ENCODE assay signal across 22 cellular contexts in the genomic region with DNA sequence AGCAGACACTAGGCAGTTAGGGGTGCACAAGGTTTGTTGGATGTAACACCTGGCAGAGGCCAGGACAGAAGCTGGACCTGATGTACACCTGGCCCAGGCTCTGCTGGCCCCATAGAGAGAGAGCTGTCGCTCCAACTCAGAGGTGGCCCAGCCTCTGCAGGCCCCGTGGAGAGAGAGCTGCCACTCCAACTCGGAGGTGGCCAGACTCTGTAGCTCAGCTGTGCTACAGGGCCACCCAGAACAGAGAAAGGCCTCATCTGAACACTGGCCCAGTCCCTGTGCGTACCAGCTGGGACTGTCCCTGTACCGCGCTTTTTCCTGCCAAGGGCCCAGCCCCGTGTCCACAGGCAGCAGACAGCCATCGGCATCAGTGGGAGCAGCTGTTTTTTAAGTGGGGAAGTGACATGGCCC.
A peak's percentile ranks its signal among the peaks of the same experiment; 100 is the strongest.
DNase-seq lines count a peak whose midpoint lies in the region; ATAC-seq and TF ChIP-seq lines count a peak whose summit lies in the region.
"Had no signal": no experiment of that assay in that cellular context is flagged by ENCODE, and none has a peak within 500 bp of the region (broad histone marks: within the 10 kb centered on the region; RNA-seq: fewer than 3 reads in every experiment).

No MANE protein-coding gene starts in this region.

- peak overlapping the region; percentile 78 for H3K27ac Mint-ChIP-seq in T-helper 2 cell treated with Interferon-gamma antibody and Interleukin-4, amounts not matched to agents 5 μg/mL and 100 μg/mL, for 36 hours
- peak overlapping the region; percentile 96 for H3K27ac Mint-ChIP-seq in activated naive CD4-positive, alpha-beta T cell treated with anti-CD3 and anti-CD28 coated beads, Interleukin-2, amount 50 U/mL, for 24 hours
- peak overlapping the region in 7 of 9 donors; percentile 8 to 68 (median 34) for H3K27ac Mint-ChIP-seq in naive thymus-derived CD4-positive, alpha-beta T cell

- H3K4me1 ChIP-seq in HEK293 (ENCODE audit: control insufficient read depth, insufficient read depth, low read length) (no peaks in the 10 kb centered on the region), tibial nerve (no peaks in the 10 kb centered on the region)
- H3K4me1 ChIP-seq in naive thymus-derived CD4-positive, alpha-beta T cell (ENCODE audit: control insufficient read depth in 2 of 2, insufficient read depth in 2 of 2, low read length in 2 of 2): peaks cover 15 to 34% of the 10 kb centered on the region in 2 donors

- no peak overlapping the region for H3K27ac ChIP-seq in HEK293 (ENCODE audit: extremely low read depth, low read depth, low read length)
- no peak overlapping the region for H3K27ac ChIP-seq in naive thymus-derived CD4-positive, alpha-beta T cell (ENCODE audit: low read depth, low read length)
- H3K27ac ChIP-seq in tibial nerve: no peak overlapping the region
- H3K27ac ChIP-seq: psoas muscle, skin epidermis had no signal

- no peaks in the 10 kb centered on the region for H3K9me3 Mint-ChIP-seq in T-helper 2 cell treated with Interferon-gamma antibody and Interleukin-4, amounts not matched to agents 5 μg/mL and 100 μg/mL, for 36 hours
- no peaks in the 10 kb centered on the region for H3K9me3 Mint-ChIP-seq in activated naive CD4-positive, alpha-beta T cell treated with anti-CD3 and anti-CD28 coated beads, Interleukin-2, amount 50 U/mL, for 24 hours
- peaks cover 0 to 5% (median 0%) of the 10 kb centered on the region in 11 donors for H3K9me3 Mint-ChIP-seq in naive thymus-derived CD4-positive, alpha-beta T cell

- H3K36me3 ChIP-seq in HEK293 (ENCODE audit: control insufficient read depth in 2 of 2, insufficient read depth in 1 of 2, low read length in 2 of 2): peaks cover 0 to 13% of the 10 kb centered on the region in 2 experiments; a peak in 1 of 3 replicates
- peaks cover 0 to 5% (median 0%) of the 10 kb centered on the region in 3 experiments for H3K36me3 ChIP-seq in naive thymus-derived CD4-positive, alpha-beta T cell (ENCODE audit: control insufficient read depth in 2 of 3, insufficient read depth in 3 of 3, low read length in 3 of 3)
- peaks cover 0 to 8% (median 0%) of the 10 kb centered on the region in 3 donors for H3K36me3 ChIP-seq in tibial nerve

- 86 to 95% methylated on average over 8 of the region's 8 CpGs for WGBS in tibial nerve, 2 donors

- DNase-seq in T-helper 2 cell treated with Interferon-gamma antibody and Interleukin-4, amounts not matched to agents 5 μg/mL and 100 μg/mL, for 36 hours (ENCODE audit: low spot score): no peak
- no peak for DNase-seq in T-helper 2 cell
- no peak for DNase-seq in naive thymus-derived CD4-positive, alpha-beta T cell
- no peak for DNase-seq in KG1 (lab: John Stamatoyannopoulos, UW)
- no peak for DNase-seq in tibial nerve (ENCODE audit: low spot score in 2 of 2)
- DNase-seq in DMS53 (lab: John Stamatoyannopoulos, UW): no peak
- DNase-seq: activated CD4-positive, CD25-positive, alpha-beta regulatory T cell treated with anti-CD3 and anti-CD28 coated beads, Interleukin-2, amount 50 U/mL, for 72 hours; AML-193; amygdala; dermis blood vessel endothelial cell; DMS153; NCI-H1417 treated with DMSO at 0.1 percent for 48 hours; NCI-H2081 treated with DMSO at 0.1 percent for 48 hours; NCI-H345; NCI-H748 treated with DMSO at 0.1 percent for 48 hours; Right ventricle myocardium superior; stimulated activated CD4-positive, alpha-beta T cell treated with anti-CD3 and anti-CD28 coated beads, Interleukin-1b, Interleukin-23, amount 100 ng/mL, for 48 hours had no signal

- H3K9me3 ChIP-seq in HEK293 (ENCODE audit: control insufficient read depth, insufficient read depth, low read depth, low read length) (no peaks in the 10 kb centered on the region), tibial nerve (no peaks in the 10 kb centered on the region)
- H3K9me3 ChIP-seq in naive thymus-derived CD4-positive, alpha-beta T cell (ENCODE audit: control insufficient read depth in 2 of 3, low read length in 3 of 3): no peaks in the 10 kb centered on the region
- H3K9me3 ChIP-seq: psoas muscle had no signal

- no peaks in the 10 kb centered on the region for H3K27me3 Mint-ChIP-seq in T-helper 2 cell treated with Interferon-gamma antibody and Interleukin-4, amounts not matched to agents 5 μg/mL and 100 μg/mL, for 36 hours (ENCODE audit: low read depth)
- no peaks in the 10 kb centered on the region for H3K27me3 Mint-ChIP-seq in activated naive CD4-positive, alpha-beta T cell treated with anti-CD3 and anti-CD28 coated beads, Interleukin-2, amount 50 U/mL, for 24 hours
- H3K27me3 Mint-ChIP-seq in naive thymus-derived CD4-positive, alpha-beta T cell: no peaks in the 10 kb centered on the region

- CTCF ChIA-PET in HEK293 (lab: Yijun Ruan, JAX): no interaction called here
- CTCF ChIA-PET in naive thymus-derived CD4-positive, alpha-beta T cell (lab: Charles Lee): no interaction called here

- POLR2A ChIA-PET in HEK293 (lab: Yijun Ruan, JAX): no interaction called here
- POLR2A ChIA-PET in naive thymus-derived CD4-positive, alpha-beta T cell (lab: Charles Lee): interaction anchor here (2.0 kb wide), 1 partner anchor 13 kb away, joined by 6 read pairs; no protein-coding TSS in a partner anchor

- intact Hi-C loops in naive thymus-derived CD4-positive, alpha-beta T cell (cut with micrococcal nuclease): no loop called here

- peaks cover 80% of the 10 kb centered on the region for H3K36me3 Mint-ChIP-seq in T-helper 2 cell treated with Interferon-gamma antibody and Interleukin-4, amounts not matched to agents 5 μg/mL and 100 μg/mL, for 36 hours (ENCODE audit: low read depth)
- H3K36me3 Mint-ChIP-seq in activated naive CD4-positive, alpha-beta T cell treated with anti-CD3 and anti-CD28 coated beads, Interleukin-2, amount 50 U/mL, for 24 hours: peaks cover 24% of the 10 kb centered on the region
- peaks cover 5 to 66% (median 31%) of the 10 kb centered on the region in 5 donors for H3K36me3 Mint-ChIP-seq in naive thymus-derived CD4-positive, alpha-beta T cell

- H3K4me1 Mint-ChIP-seq in T-helper 2 cell treated with Interferon-gamma antibody and Interleukin-4, amounts not matched to agents 5 μg/mL and 100 μg/mL, for 36 hours (ENCODE audit: low read depth): peaks cover 74% of the 10 kb centered on the region
- H3K4me1 Mint-ChIP-seq in activated naive CD4-positive, alpha-beta T cell treated with anti-CD3 and anti-CD28 coated beads, Interleukin-2, amount 50 U/mL, for 24 hours: peaks cover 90% of the 10 kb centered on the region
- peaks cover 44 to 92% (median 78%) of the 10 kb centered on the region in 7 donors for H3K4me1 Mint-ChIP-seq in naive thymus-derived CD4-positive, alpha-beta T cell

- TF ChIP-seq CTCF in HEK293 (tag by site-specific recombination; IDR thresholded peaks at IDR 0.05) (no peak), tibial nerve (IDR thresholded peaks at IDR 0.05) (no peak)

- no peaks in the 10 kb centered on the region for H3K27me3 ChIP-seq in naive thymus-derived CD4-positive, alpha-beta T cell (ENCODE audit: control insufficient read depth in 2 of 2, insufficient read depth in 2 of 2, low read length in 2 of 2)
- no peaks in the 10 kb centered on the region for H3K27me3 ChIP-seq in tibial nerve

- no peak overlapping the region for H3K4me3 Mint-ChIP-seq in T-helper 2 cell treated with Interferon-gamma antibody and Interleukin-4, amounts not matched to agents 5 μg/mL and 100 μg/mL, for 36 hours
- no peak overlapping the region for H3K4me3 Mint-ChIP-seq in activated naive CD4-positive, alpha-beta T cell treated with anti-CD3 and anti-CD28 coated beads, Interleukin-2, amount 50 U/mL, for 24 hours
- H3K4me3 Mint-ChIP-seq in naive thymus-derived CD4-positive, alpha-beta T cell: no peak overlapping the region

- no peak for ATAC-seq in naive thymus-derived CD4-positive, alpha-beta T cell

- H3K4me3 ChIP-seq in HEK293 (ENCODE audit: low read depth, low read length) (no peak overlapping the region), tibial nerve (no peak overlapping the region)
- H3K4me3 ChIP-seq in naive thymus-derived CD4-positive, alpha-beta T cell (ENCODE audit: low read length): no peak overlapping the region
- H3K4me3 ChIP-seq: lung, psoas muscle, skin epidermis had no signal

- TF ChIP-seq EP300 in tibial nerve (IDR thresholded peaks at IDR 0.05): no peak

- no peak for TF ChIP-seq POLR2A in tibial nerve (IDR thresholded peaks at IDR 0.05)

TF ChIP-seq in HEK293, 187 proteins besides CTCF, POLR2A, EP300 and RAD21:
- TF ChIP-seq FEZF1 (tag by site-specific recombination; IDR thresholded peaks at IDR 0.05) (no peak), GLIS1 (tag by site-specific recombination; IDR thresholded peaks at IDR 0.05) (peak; percentile 80)

Comparison
In these comparisons a context has a peak if more than half of its experiments do, and no peak if none do; other contexts are left out.
1. H3K27ac Mint-ChIP-seq: peak in every context shown above with its lines; median percentile 96 in activated naive CD4-positive, alpha-beta T cell treated with anti-CD3 and anti-CD28 coated beads, Interleukin-2, amount 50 U/mL, for 24 hours; 78 in T-helper 2 cell treated with Interferon-gamma antibody and Interleukin-4, amounts not matched to agents 5 μg/mL and 100 μg/mL, for 36 hours; 34 in naive thymus-derived CD4-positive, alpha-beta T cell.